7 cellular contexts compared by ENCODE assay signal in the genomic region with DNA sequence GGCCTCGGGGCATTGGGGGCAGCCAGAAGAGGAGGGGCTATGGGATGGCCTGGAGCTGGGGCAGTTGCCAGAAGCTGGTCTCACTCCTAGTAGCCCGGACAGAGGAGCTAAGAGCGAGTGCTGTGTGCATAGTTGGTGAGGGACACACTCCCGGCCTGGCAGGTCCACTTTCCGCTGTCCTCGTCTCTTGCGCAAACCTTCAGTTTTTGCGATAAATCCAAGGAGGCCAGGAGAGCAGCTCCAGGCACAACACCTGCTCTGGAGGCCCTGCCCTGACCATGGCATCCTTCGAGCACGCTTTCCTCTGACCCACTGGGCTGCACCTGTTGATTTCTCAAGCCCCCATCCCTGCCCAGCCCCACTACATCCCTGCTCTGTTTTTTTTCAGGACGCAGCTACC. TPM values are rescaled to one million over a fixed set of nuclear protein-coding genes. Genes with fewer than 3 reads are reported as not detected.
DNase-seq lines count a peak whose midpoint lies in the region; ATAC-seq, FAIRE-seq and TF ChIP-seq lines count a peak whose summit lies in the region.
"Not testable (repeated sequence)": the region's sequence is repeated elsewhere in the genome, so short reads cannot be mapped to it uniquely, and the experiment has no call there.

No MANE protein-coding gene starts in this region.

- WGBS in K562 (ENCODE audit: insufficient coverage, low coverage, missing lambda C conversion rate), result 59% methylated on average over 6 of the region's 11 CpGs
- WGBS in endodermal cell (ENCODE audit: insufficient coverage in 1 of 2, insufficient read length in 1 of 2), 2 experiments, result 93 to 96% methylated on average over 7 to 11 of the region's 11 CpGs
- WGBS in HepG2 (ENCODE audit: low lambda C conversion rate), result 85% methylated on average over 11 of the region's 11 CpGs
- 83 to 90% methylated on average over 9 to 11 of the region's 11 CpGs for WGBS in testis, 2 donors

- TF ChIP-seq CTCF in K562 (IDR thresholded peaks at IDR 0.05 in 2 of 3, conservative IDR thresholded peaks at IDR 0.05 in 1 of 3; ENCODE audit: insufficient read depth in 2 of 3, low read depth in 1 of 3, low read length in 3 of 3); endodermal cell (conservative IDR thresholded peaks at IDR 0.05); HepG2 (CRISPR knock-in tag; IDR thresholded peaks at IDR 0.05); osteocyte (IDR thresholded peaks at IDR 0.05); testis (IDR thresholded peaks at IDR 0.05); vagina (IDR thresholded peaks at IDR 0.05): not testable (repeated sequence)

- not testable (repeated sequence) for FAIRE-seq in K562 (lab: Jason Lieb, UNC)
- FAIRE-seq in HepG2 (lab: Jason Lieb, UNC), result peak; percentile 23

- H3K4me1 Mint-ChIP-seq in endodermal cell; osteocyte (ENCODE audit: unreplicated experiment): not testable (repeated sequence)

- H3K36me3 Mint-ChIP-seq in endodermal cell (ENCODE audit: low read depth), result peaks cover 17% of the 10 kb centered on the region
- not testable (repeated sequence) for H3K36me3 Mint-ChIP-seq in osteocyte (ENCODE audit: unreplicated experiment)

- not testable (repeated sequence) for H3K27ac ChIP-seq in K562 (ENCODE audit: extremely low read depth, low read depth, low read length); endodermal cell (ENCODE audit: low read depth, low read length); HepG2 (ENCODE audit: extremely low read length, insufficient read depth, low read length); testis; vagina

- BruUV-seq in K562 (replicated peaks; lab: Mats Ljungman, UMichigan), result not testable (repeated sequence)
- TSS peak; percentile 31 for BruUV-seq in HepG2 (replicated peaks; lab: Mats Ljungman, UMichigan)

- in situ Hi-C loops in K562 (cut with MboI); HepG2 (cut with HindIII; ENCODE audit: extremely low pct_ligation_motif_present, low pct_unique_long_range_greater_than_20kb): not testable (repeated sequence)

- not testable (repeated sequence) for H3K27ac Mint-ChIP-seq in endodermal cell; osteocyte (ENCODE audit: unreplicated experiment)

- POLR2A ChIA-PET in K562 (lab: Yijun Ruan, JAX); HepG2 (lab: Yijun Ruan, JAX): not testable (repeated sequence)

- not testable (repeated sequence) for H3K27me3 ChIP-seq in K562 (ENCODE audit: control insufficient read depth in 2 of 2, insufficient read depth in 2 of 2, low read length in 2 of 2); endodermal cell (ENCODE audit: control insufficient read depth, insufficient read depth, low read length, poor library complexity, severe bottlenecking); HepG2 (ENCODE audit: control insufficient read depth in 1 of 2, insufficient read depth in 2 of 2, low read length in 2 of 2); testis; vagina

- not testable (repeated sequence) for H2AFZ ChIP-seq in K562 (ENCODE audit: low read depth, low read length); HepG2 (ENCODE audit: low read length)

- peak; percentile 23; the same call in 1 of the 3 replicates for ATAC-seq in K562
- not testable (repeated sequence) for ATAC-seq in HepG2

- not testable (repeated sequence) for H3K79me2 ChIP-seq in K562 (ENCODE audit: control insufficient read depth, insufficient read depth, low read length)
- peaks cover 16% of the 10 kb centered on the region for H3K79me2 ChIP-seq in HepG2 (ENCODE audit: insufficient read depth, low read length)

- CTCF ChIA-PET in K562 (lab: Yijun Ruan, JAX; ENCODE audit: low intra/inter-chr PET ratio); HepG2 (lab: Yijun Ruan, JAX; ENCODE audit: low intra/inter-chr PET ratio, low total read pairs): not testable (repeated sequence)

- not testable (repeated sequence) for H3K4me2 ChIP-seq in K562 (ENCODE audit: insufficient read depth, low read length); HepG2 (ENCODE audit: low read depth, low read length)

- H3K9me3 ChIP-seq in K562 (replicated peaks; ENCODE audit: control insufficient read depth, insufficient read depth, low read depth, low read length); endodermal cell (ENCODE audit: control insufficient read depth, low read length); HepG2 (ENCODE audit: low read length); testis; vagina: not testable (repeated sequence)

- not testable (repeated sequence) for TF ChIP-seq POLR2A in K562 (conservative IDR thresholded peaks at IDR 0.05); HepG2 (IDR thresholded peaks at IDR 0.05; ENCODE audit: insufficient read depth in 1 of 2, low read depth in 2 of 2, low read length in 2 of 2); testis (IDR thresholded peaks at IDR 0.05); vagina (IDR thresholded peaks at IDR 0.05)

- not testable (repeated sequence) for H3K9me3 Mint-ChIP-seq in endodermal cell; osteocyte (ENCODE audit: unreplicated experiment)

- intact Hi-C loops in K562 (cut with micrococcal nuclease); HepG2 (cut with micrococcal nuclease; ENCODE audit: unreplicated experiment); testis (cut with DNase I; ENCODE audit: low total_unique reads); vagina (cut with DNase I): not testable (repeated sequence)

- TF ChIP-seq EP300 in K562 (IDR thresholded peaks at IDR 0.05; ENCODE audit: low read length); HepG2 (IDR thresholded peaks at IDR 0.05; ENCODE audit: low read depth in 2 of 2, low read length in 2 of 2); HepG2 (CRISPR knock-in tag; IDR thresholded peaks at IDR 0.05; ENCODE audit: borderline replicate concordance): not testable (repeated sequence)

- not testable (repeated sequence) for H3K4me3 ChIP-seq in K562; endodermal cell (ENCODE audit: low read length); HepG2 (replicated peaks in 1 of 3; ENCODE audit: insufficient read depth in 1 of 3, low read depth in 2 of 3, low read length in 3 of 3); testis; vagina

- H3K27me3 Mint-ChIP-seq in endodermal cell (ENCODE audit: insufficient read depth); osteocyte (ENCODE audit: unreplicated experiment): not testable (repeated sequence)

- H3K9me1 ChIP-seq in K562 (ENCODE audit: control insufficient read depth, insufficient read depth, low read length), result not testable (repeated sequence)

- H4K20me1 ChIP-seq in K562 (replicated peaks; ENCODE audit: control insufficient read depth, insufficient read depth, low read length), result not testable (repeated sequence)
- peaks cover 23% of the 10 kb centered on the region; the same call in 1 of the 2 replicates for H4K20me1 ChIP-seq in HepG2 (ENCODE audit: insufficient read depth, low read length)

- H3K9ac ChIP-seq in K562 (ENCODE audit: insufficient read depth in 1 of 2, low read depth in 2 of 2, low read length in 2 of 2); endodermal cell (ENCODE audit: extremely low read depth, low read length, poor library complexity, severe bottlenecking); HepG2 (ENCODE audit: insufficient read depth, low read depth, low read length): not testable (repeated sequence)

- not testable (repeated sequence) for H3K4me1 ChIP-seq in K562 (replicated peaks in 1 of 2; ENCODE audit: control insufficient read depth in 2 of 2, insufficient read depth in 2 of 2, low read length in 2 of 2); endodermal cell (ENCODE audit: control insufficient read depth, insufficient read depth, low read length); vagina
- H3K4me1 ChIP-seq in HepG2 (ENCODE audit: insufficient read depth, low read length) (peaks cover 35% of the 10 kb centered on the region), testis (peaks cover 31% of the 10 kb centered on the region)

- H3K36me3 ChIP-seq in K562 (ENCODE audit: control insufficient read depth, insufficient read depth, low read length); testis (ENCODE audit: low read depth, missing control alignments); vagina: not testable (repeated sequence)
- H3K36me3 ChIP-seq in endodermal cell (ENCODE audit: control insufficient read depth, insufficient read depth, low read length) (peaks cover 16% of the 10 kb centered on the region), HepG2 (replicated peaks in 1 of 2; ENCODE audit: control insufficient read depth in 1 of 2, insufficient read depth in 2 of 2, low read length in 2 of 2) (peaks cover 24 to 37% of the 10 kb centered on the region in 2 experiments; a peak in 4 of 5 replicates)

- peak; percentile 52 for DNase-seq in activated CD8-positive, alpha-beta memory T cell treated with anti-CD3 and anti-CD28 coated beads for 24 hours
- DNase-seq in K562 (ENCODE audit: extremely low read depth in 1 of 4, low spot score in 3 of 4); HepG2 (ENCODE audit: low spot score): not testable (repeated sequence)
- DNase-seq in endodermal cell (peak; percentile 28), osteocyte (ENCODE audit: extremely low spot score, unreplicated experiment) (peak; percentile 67), testis (peak; percentile 7), vagina (ENCODE audit: extremely low spot score in 2 of 2) (peak; percentile 64 to 70)

- TF ChIP-seq RAD21 in K562 (CRISPR knock-in tag; conservative IDR thresholded peaks at IDR 0.05 in 1 of 2, IDR thresholded peaks at IDR 0.05 in 1 of 2); HepG2 (CRISPR knock-in tag; IDR thresholded peaks at IDR 0.05): not testable (repeated sequence)

- not testable (repeated sequence) for H3K4me3 Mint-ChIP-seq in endodermal cell; osteocyte (ENCODE audit: unreplicated experiment)

RNA-seq across cellular contexts. Expression of a gene that starts 51.0 kb away (rescaled TPM):
- total RNA-seq in K562 (2011; cell fraction: chromatin; rRNA removed; ENCODE audit: low replicate concordance), result 7.0 and 16.3 TPM in 2 replicates
- total RNA-seq in K562 (2011; cell fraction: nucleolus; rRNA removed), result 9.8 and 10.7 TPM in 2 replicates
- total RNA-seq in K562 (2011; cell fraction: nucleoplasm; rRNA removed), result 6.6 and 7.6 TPM in 2 replicates
- total RNA-seq in K562 (2014; rRNA removed), result 5.9 and 12.1 TPM in 2 replicates
- 1.6 and 2.0 TPM in 2 replicates for total RNA-seq in K562 (2014; rRNA removed; fragmentation: Illumina TruSeq; extraction: Trizol)
- 6.7 and 7.1 TPM in 2 replicates for total RNA-seq in K562 (2015; rRNA removed; fragmentation: Illumina TruSeq; extraction: Trizol)
- total RNA-seq in K562 (2021), result 7.3 and 7.4 TPM in 2 replicates
- 1.6 and 1.8 TPM in 2 replicates for polyA plus RNA-seq in K562 (2011; rRNA removed)
- 2.4 and 6.4 TPM in 2 replicates for polyA plus RNA-seq in K562 (2011; cell fraction: cytosol; rRNA removed)
- polyA plus RNA-seq in K562 (2011; cell fraction: nucleus; rRNA removed), result 1.7 and 4.2 TPM in 2 replicates
- polyA plus RNA-seq in K562 (2012), result 7.4 and 9.3 TPM in 2 replicates
- 3.8 and 4.2 TPM in 2 replicates for polyA plus RNA-seq in K562 (2014; fragmentation: Illumina TruSeq; extraction: Trizol)
- under 1 TPM; 0.06 to 0.08 TPM for polyA plus RNA-seq in K562 (2014; fragmentation: Nextera tagmentation; extraction: Ambion mirVana)
- 4.0 and 4.5 TPM in 2 replicates for polyA plus RNA-seq in K562 (2014; rRNA removed)
- polyA minus RNA-seq in K562 (2011; rRNA and poly(A)+ RNA removed), result 1.8 and 3.2 TPM in 2 replicates
- 4.0 and 4.2 TPM in 2 replicates for polyA minus RNA-seq in K562 (2011; cell fraction: cytosol; rRNA and poly(A)+ RNA removed)
- 7.3 and 11.7 TPM in 2 replicates for polyA minus RNA-seq in K562 (2011; cell fraction: nucleus; rRNA and poly(A)+ RNA removed)
- 100 to 1,000 TPM in 1 of 2 donors, 10 to 100 TPM in 1; 93.0 to 106 TPM for total RNA-seq in endodermal cell
- polyA plus RNA-seq in endodermal cell (2013, experiment 1 of 2), result 81.5 TPM
- 79.0 TPM for polyA plus RNA-seq in endodermal cell (2013, experiment 2 of 2)
- total RNA-seq in HepG2 (2016; rRNA removed; fragmentation: Illumina TruSeq; extraction: Trizol), result 68.4 and 84.6 TPM in 2 replicates
- total RNA-seq in HepG2 (2016; cell fraction: cytosol; rRNA removed; fragmentation: Illumina TruSeq; extraction: Trizol; ENCODE audit: low read depth), result 8.0 TPM in 2 replicates
- total RNA-seq in HepG2 (2016; cell fraction: insoluble cytoplasmic fraction; rRNA removed; fragmentation: Illumina TruSeq; extraction: Trizol), result 60.2 and 86.4 TPM in 2 replicates
- total RNA-seq in HepG2 (2016; cell fraction: membrane; rRNA removed; fragmentation: Illumina TruSeq; extraction: Trizol), result 38.4 and 40.3 TPM in 2 replicates
- 59.1 and 66.3 TPM in 2 replicates for total RNA-seq in HepG2 (2016; cell fraction: nucleus; rRNA removed; fragmentation: Illumina TruSeq; extraction: Trizol)
- polyA plus RNA-seq in HepG2 (2011; rRNA removed), result 34.5 and 42.2 TPM in 2 replicates
- 35.2 and 53.7 TPM in 2 replicates for polyA plus RNA-seq in HepG2 (2011; cell fraction: cytosol; rRNA removed)
- polyA plus RNA-seq in HepG2 (2011; cell fraction: nucleus; rRNA removed), result 38.8 and 44.3 TPM in 2 replicates
- 50.2 and 79.5 TPM in 2 replicates for polyA plus RNA-seq in HepG2 (2012)
- 5.2 and 5.6 TPM in 2 replicates for polyA plus RNA-seq in HepG2 (2016; cell fraction: cytosol; fragmentation: Illumina TruSeq; extraction: Trizol; ENCODE audit: low read depth)
- polyA plus RNA-seq in HepG2 (2016; cell fraction: insoluble cytoplasmic fraction; fragmentation: Illumina TruSeq; extraction: Trizol; ENCODE audit: low read depth), result 70.3 and 83.1 TPM in 2 replicates
- 24.6 and 27.0 TPM in 2 replicates for polyA plus RNA-seq in HepG2 (2016; cell fraction: membrane; fragmentation: Illumina TruSeq; extraction: Trizol; ENCODE audit: low read depth)
- polyA plus RNA-seq in HepG2 (2016; cell fraction: nucleus; fragmentation: Illumina TruSeq; extraction: Trizol; ENCODE audit: insufficient read depth, low read depth), result 106 and 113 TPM in 2 replicates
- polyA minus RNA-seq in HepG2 (2011; rRNA and poly(A)+ RNA removed; ENCODE audit: low replicate concordance), result 7.6 and 148 TPM in 2 replicates
- polyA minus RNA-seq in HepG2 (2011; cell fraction: cytosol; rRNA and poly(A)+ RNA removed), result 47.4 and 52.3 TPM in 2 replicates
- 39.0 and 60.8 TPM in 2 replicates for polyA minus RNA-seq in HepG2 (2011; cell fraction: nucleus; rRNA and poly(A)+ RNA removed)
- 42.6 and 43.0 TPM in 2 replicates for total RNA-seq in osteocyte
- total RNA-seq in testis, result 100 to 1,000 TPM; 143 to 203 TPM
- 58.7 TPM for polyA plus RNA-seq in testis (ENCODE audit: insufficient read depth, low read depth, low replicate concordance)
- total RNA-seq in vagina, result 68.5 TPM
